8 cellular contexts compared by ENCODE assay signal in genomic region chr5:61331407-61332368, GRCh38. TPM values are rescaled to one million over a fixed set of nuclear protein-coding genes. Genes with fewer than 3 reads are reported as not detected.
DNase-seq lines count a peak whose midpoint lies in the region; ATAC-seq and TF ChIP-seq lines count a peak whose summit lies in the region.

TSS of gene ZSWIM6 (plus strand) at chr5:61332258. CDS start at chr5:61332273, 15 bp downstream.

- intact Hi-C loops in colonic mucosa (cut with DNase I) = loop anchor here (10.0 kb wide), 1 partner anchor 323 kb away; no protein-coding TSS in a partner anchor

- H3K36me3 ChIP-seq in colonic mucosa = no peaks in the 10 kb centered on the region

- H3K4me1 ChIP-seq in colonic mucosa = no peaks in the 10 kb centered on the region

- TF ChIP-seq CTCF in colonic mucosa (IDR thresholded peaks at IDR 0.05) = peak; percentile 1

- peak; percentile 73 for ATAC-seq in HG03432 (IDR thresholded peaks at IDR 0.05; ENCODE audit: unreplicated experiment)

- H3K9me3 ChIP-seq in colonic mucosa = no peaks in the 10 kb centered on the region

- peak; percentile 78 for TF ChIP-seq POLR2A in GM19193 (IDR thresholded peaks at IDR 0.05; ENCODE audit: extremely low read depth, insufficient read depth, insufficient read length)

- peak within 1 kb of the TSS; percentile 78 for H3K4me3 ChIP-seq in colonic mucosa

- H3K9ac ChIP-seq in colonic mucosa (ENCODE audit: low read depth in 2 of 2, low read length in 2 of 2) = peak within 1 kb of the TSS; percentile 82 to 96

- peak; percentile 98 for DNase-seq in AG20443 (ENCODE audit: low spot score)
- peak; percentile 98 to 99 for DNase-seq in NCI-H524 (lab: John Stamatoyannopoulos, UW)
- peak; percentile 99 for DNase-seq in activated CD4-positive, alpha-beta T cell treated with anti-CD3 and anti-CD28 coated beads for 48 hours
- peak; percentile 99 for DNase-seq in colonic mucosa
- DNase-seq in stimulated activated CD4-positive, alpha-beta T cell treated with anti-CD3 and anti-CD28 coated beads, Interleukin-1b, Interleukin-23, amount 100 ng/mL, for 24 hours (ENCODE audit: low read depth in 4 of 4, low spot score in 1 of 4) = peak; percentile 89 to 96 (median 94)

- no peaks in the 10 kb centered on the region for H3K27me3 ChIP-seq in colonic mucosa
- no peaks in the 10 kb centered on the region for H3K27me3 ChIP-seq in layer of hippocampus (ENCODE audit: control insufficient read depth, insufficient read depth, low read length)

- peak within 1 kb of the TSS; percentile 97 for H3K27ac ChIP-seq in colonic mucosa
- peak within 1 kb of the TSS; percentile 97 for H3K27ac ChIP-seq in layer of hippocampus (ENCODE audit: low read depth, low read length)

RNA-seq across cellular contexts. Expression of gene ZSWIM6, which starts in this region (rescaled TPM):
- total RNA-seq in colonic mucosa = 10 to 100 TPM; 16.4 to 24.5 TPM

Comparison
In these comparisons a context has a peak if more than half of its experiments do, and no peak if none do; other contexts are left out.
1. Peak in every context shown above with its lines: DNase-seq, ATAC-seq, H3K4me3 ChIP-seq and H3K27ac ChIP-seq.